8 cellular contexts compared by ENCODE assay signal in the genomic region with DNA sequence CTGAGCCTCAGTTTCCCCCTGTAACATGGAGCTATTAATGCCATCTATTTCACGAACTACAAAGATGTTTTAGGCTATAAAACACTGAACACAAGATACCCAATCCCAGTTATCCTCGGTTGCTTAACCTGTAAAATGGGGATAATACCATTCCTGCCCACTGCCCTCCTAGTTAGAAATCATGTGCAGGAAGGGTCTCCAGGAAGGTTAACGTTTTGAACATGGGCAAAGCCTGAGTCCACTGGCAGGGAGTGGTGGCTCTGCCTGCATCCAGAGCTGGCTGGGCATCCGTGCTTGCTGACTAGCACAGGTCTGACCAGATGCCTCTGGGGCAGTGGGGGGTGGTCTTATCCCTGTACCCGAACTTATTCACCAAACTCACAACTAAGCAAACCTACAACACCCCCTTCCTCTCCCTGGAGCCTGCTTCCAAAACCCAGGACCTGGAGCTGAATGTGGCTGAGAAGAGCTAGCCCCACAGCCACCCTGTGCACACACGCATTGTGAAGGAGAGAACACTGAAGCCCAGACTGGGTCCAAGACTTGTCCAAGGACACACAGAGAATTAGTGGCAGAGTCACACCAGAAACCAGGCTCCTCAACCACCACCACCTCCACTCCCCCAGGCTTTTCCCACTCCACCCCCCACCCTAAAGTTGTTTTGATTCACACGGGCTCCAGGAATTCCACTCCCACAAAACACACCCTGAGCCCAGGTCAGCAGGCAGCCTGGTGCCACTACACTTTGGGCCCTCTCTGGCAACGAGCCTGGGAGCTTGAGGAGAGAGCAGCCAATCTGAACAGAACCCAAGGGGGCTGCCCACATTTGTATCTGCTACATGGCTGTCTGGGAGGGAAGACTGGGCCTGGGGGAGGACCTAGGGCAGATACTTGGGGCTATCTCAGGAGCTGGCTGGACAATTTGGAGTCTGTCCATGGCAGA. TPM values are rescaled to one million over a fixed set of nuclear protein-coding genes. Genes with fewer than 3 reads are reported as not detected.
DNase-seq lines count a peak whose midpoint lies in the region; ATAC-seq and TF ChIP-seq lines count a peak whose summit lies in the region.

No MANE protein-coding gene starts in this region.

- TF ChIP-seq CTCF in chondrocyte (IDR thresholded peaks at IDR 0.05): no peak
- no peak for TF ChIP-seq CTCF in right atrium auricular region (IDR thresholded peaks at IDR 0.05)

- H3K27me3 Mint-ChIP-seq in chondrocyte (ENCODE audit: low read depth): no peaks in the 10 kb centered on the region

- peak overlapping the region; percentile 81 for H3K4me2 ChIP-seq in skeletal muscle satellite cell (ENCODE audit: low read length)

- H3K4me3 ChIP-seq in skeletal muscle satellite cell (ENCODE audit: low read length) (peak overlapping the region; percentile 75), right atrium auricular region (no peak overlapping the region)

- peak overlapping the region; percentile 55 for H3K4me3 Mint-ChIP-seq in chondrocyte (ENCODE audit: unreplicated experiment)

- H3K9me3 Mint-ChIP-seq in chondrocyte (ENCODE audit: low read depth): no peaks in the 10 kb centered on the region

- peak overlapping the region; percentile 7 for H3K9ac ChIP-seq in skeletal muscle satellite cell (ENCODE audit: low read depth, low read length)

- no peaks in the 10 kb centered on the region for H3K36me3 ChIP-seq in skeletal muscle satellite cell (ENCODE audit: insufficient read depth, low read length)
- H3K36me3 ChIP-seq in right atrium auricular region: no peaks in the 10 kb centered on the region

- peaks cover 37% of the 10 kb centered on the region for H3K4me1 ChIP-seq in skeletal muscle satellite cell (ENCODE audit: control insufficient read depth, insufficient read depth, low read length)
- peaks cover 0 to 36% of the 10 kb centered on the region in 2 donors for H3K4me1 ChIP-seq in right atrium auricular region

- H3K9me3 ChIP-seq in skeletal muscle satellite cell (replicated peaks; ENCODE audit: low read length) (no peaks in the 10 kb centered on the region), right atrium auricular region (no peaks in the 10 kb centered on the region)

- H3K27me3 ChIP-seq in skeletal muscle satellite cell (ENCODE audit: control insufficient read depth, insufficient read depth, low read length) (no peaks in the 10 kb centered on the region), right atrium auricular region (no peaks in the 10 kb centered on the region)

- no peak for ATAC-seq in HG02852 (IDR thresholded peaks at IDR 0.05; ENCODE audit: unreplicated experiment)

- no peaks in the 10 kb centered on the region for H3K36me3 Mint-ChIP-seq in chondrocyte (ENCODE audit: low read depth)

- H3K27ac ChIP-seq in right atrium auricular region: no peak overlapping the region

- DNase-seq in NCI-H446 (lab: John Stamatoyannopoulos, UW) (peak; percentile 47), NCI-H446 treated with DMSO at 0.1 percent for 48 hours (lab: John Stamatoyannopoulos, UW) (no peak), NCI-H1105 (lab: John Stamatoyannopoulos, UW) (peak; percentile 18), chondrocyte (ENCODE audit: low spot score) (no peak), kidney tubule cell (ENCODE audit: low spot score) (no peak), right atrium auricular region (ENCODE audit: low spot score) (no peak)

- peaks cover 43% of the 10 kb centered on the region for H3K4me1 Mint-ChIP-seq in chondrocyte (ENCODE audit: low read depth)

- H3K27ac Mint-ChIP-seq in chondrocyte (ENCODE audit: unreplicated experiment): no peak overlapping the region

RNA-seq across cellular contexts. Expression of a gene that starts 1.6 kb away (rescaled TPM):
- total RNA-seq in chondrocyte (0.72 to 4.3 TPM (median 0.87 TPM) in 3 replicates), right atrium auricular region (under 1 TPM; 0.20 to 0.33 TPM)
- total RNA-seq in skeletal muscle satellite cell (2012; rRNA removed): 1.5 TPM in 2 replicates

RNA-seq across cellular contexts. Expression of a gene that starts 29.9 kb away (rescaled TPM):
- total RNA-seq in chondrocyte (81.8 to 330 TPM (median 83.5 TPM) in 3 replicates), right atrium auricular region (100 to 1,000 TPM; 145 to 357 TPM)
- total RNA-seq in skeletal muscle satellite cell (2012; rRNA removed): 81.5 and 145 TPM in 2 replicates

RNA-seq across cellular contexts. Expression of a gene that starts 45.4 kb away (rescaled TPM):
- total RNA-seq in chondrocyte: 21.9 to 30.8 TPM (median 27.6 TPM) in 3 replicates
- 21.0 and 26.6 TPM in 2 replicates for total RNA-seq in skeletal muscle satellite cell (2012; rRNA removed)
- total RNA-seq in right atrium auricular region: 10 to 100 TPM; 38.6 to 47.2 TPM

Comparison
In these comparisons a context has a peak if more than half of its experiments do, and no peak if none do; other contexts are left out.
1. DNase-seq: peak in NCI-H446 (2 of 2) and NCI-H1105 (single experiment); none in NCI-H446 treated with DMSO at 0.1 percent for 48 hours (single experiment), chondrocyte (single experiment), kidney tubule cell (single experiment) and right atrium auricular region (single experiment).